14 cellular contexts compared by ENCODE assay signal in the genomic region with DNA sequence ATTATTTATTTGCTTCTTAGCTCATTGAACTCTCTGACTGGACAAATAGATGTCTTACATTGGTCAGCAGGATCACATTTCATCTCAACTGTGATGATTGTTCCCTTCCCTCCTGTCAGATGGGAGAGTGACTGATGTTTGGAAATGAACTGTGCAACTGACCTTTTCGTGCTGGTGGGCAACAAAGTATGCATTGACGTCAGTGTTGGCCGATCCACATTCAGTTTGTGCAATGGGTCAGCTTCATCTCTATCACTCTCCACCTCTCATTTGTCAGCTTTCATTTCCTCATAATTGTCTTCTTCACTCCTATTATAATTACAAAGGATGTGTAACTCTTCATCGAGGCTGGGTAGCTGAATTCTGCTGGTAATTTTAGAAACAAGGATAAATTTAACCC.
DNase-seq lines count a peak whose midpoint lies in the region; ATAC-seq, FAIRE-seq and TF ChIP-seq lines count a peak whose summit lies in the region.
"Had no signal": no experiment of that assay in that cellular context is flagged by ENCODE, and none has a peak within 500 bp of the region (broad histone marks: within the 10 kb centered on the region; RNA-seq: fewer than 3 reads in every experiment).

No MANE protein-coding gene starts in this region.

- 20 to 35% methylated on average over 4 of the region's 4 CpGs for WGBS in tibial nerve, 2 donors

- ATAC-seq in HG03439 (IDR thresholded peaks at IDR 0.05; ENCODE audit: unreplicated experiment) = no peak
- ATAC-seq: stimulated activated naive CD8-positive, alpha-beta T cell treated with anti-CD3 and anti-CD28 coated beads, Interleukin-15, Interleukin-2, amounts not matched to agents 100 U/mL and 50 U/mL, for 24 hours; T-cell had no signal

- H3K4me1 ChIP-seq in tibial nerve = peaks cover 0 to 36% (median 1%) of the 10 kb centered on the region in 4 donors
- H3K4me1 ChIP-seq: prostate gland had no signal

- in situ Hi-C loops in astrocyte of the cerebellum (cut with HindIII; ENCODE audit: low sequenced_read_pairs) = loop anchor here (5.0 kb wide), 1 partner anchor 88 kb away; no protein-coding TSS in a partner anchor

- H3K36me3 ChIP-seq in tibial nerve = no peaks in the 10 kb centered on the region
- H3K36me3 ChIP-seq: prostate gland had no signal

- no peak for TF ChIP-seq POLR2A in tibial nerve (IDR thresholded peaks at IDR 0.05)

- no peaks in the 10 kb centered on the region for H3K27me3 ChIP-seq in tibial nerve

- no peaks in the 10 kb centered on the region for H3K9me3 ChIP-seq in tibial nerve
- H3K9me3 ChIP-seq: prostate gland had no signal

- no peak overlapping the region for H3K4me3 ChIP-seq in astrocyte of the cerebellum (ENCODE audit: low read depth, low read length)
- no peak overlapping the region for H3K4me3 ChIP-seq in tibial nerve
- H3K4me3 ChIP-seq: prostate gland had no signal

- peak; percentile 94 for FAIRE-seq in islet of Langerhans (lab: Jason Lieb, UNC)
- FAIRE-seq: A204.1, frontal cortex had no signal

- no peak for TF ChIP-seq CTCF in astrocyte of the cerebellum (IDR thresholded peaks at IDR 0.05; ENCODE audit: low read depth, low read length, missing control alignments)
- no peak for TF ChIP-seq CTCF in tibial nerve (IDR thresholded peaks at IDR 0.05)

- DNase-seq in SIG-M5 treated with dmso at 0.1 percent for 504 hours (lab: John Stamatoyannopoulos, UW; ENCODE audit: unreplicated experiment) (peak; percentile 26), SIG-M5 (lab: John Stamatoyannopoulos, UW) (no peak), astrocyte of the cerebellum (ENCODE audit: low read depth) (peak; percentile 90), tibial nerve (ENCODE audit: low spot score in 2 of 2) (peak in 1 of 2 donors; percentile 24), LoVo (ENCODE audit: low spot score) (no peak), NCI-H2196 (lab: John Stamatoyannopoulos, UW; ENCODE audit: unreplicated experiment) (no peak)
- DNase-seq: MM.1S; stimulated activated naive CD8-positive, alpha-beta T cell treated with anti-CD3 and anti-CD28 coated beads, Interleukin-15, Interleukin-2, amounts not matched to agents 100 U/mL and 50 U/mL, for 24 hours; T-cell had no signal

- TF ChIP-seq EP300 in tibial nerve (IDR thresholded peaks at IDR 0.05) = peak in 1 of 2 donors; percentile 82

- peak overlapping the region in 3 of 4 donors; percentile 28 to 70 (median 53) for H3K27ac ChIP-seq in tibial nerve
- H3K27ac ChIP-seq: prostate gland had no signal

Comparison
In these comparisons a context has a peak if more than half of its experiments do, and no peak if none do; other contexts are left out.
1. DNase-seq: peak in SIG-M5 treated with dmso at 0.1 percent for 504 hours (single experiment) and astrocyte of the cerebellum (single experiment); none in SIG-M5 (single experiment), LoVo (single experiment) and NCI-H2196 (single experiment).